ENCODE assay signal across 17 cellular contexts in the genomic region with DNA sequence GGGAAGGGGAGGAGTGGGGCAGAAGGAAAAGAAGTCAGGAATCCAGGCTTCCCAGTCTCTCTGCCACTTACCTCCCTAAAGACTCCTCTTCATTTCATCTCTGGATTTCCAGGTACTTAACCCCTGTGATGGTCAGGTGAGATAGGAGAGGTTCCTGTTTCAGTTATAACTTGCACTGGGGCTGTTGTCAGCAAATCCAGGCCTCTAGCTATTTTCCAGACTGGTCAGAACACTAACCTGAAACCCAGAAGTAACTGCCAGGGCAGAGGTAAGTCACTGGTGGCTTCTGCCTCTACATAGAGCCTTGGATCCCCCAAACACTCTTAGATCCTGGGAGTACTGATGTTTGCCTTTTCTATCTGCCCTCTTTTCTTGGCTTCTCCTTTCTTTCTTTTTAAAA.
A peak's percentile ranks its signal among the peaks of the same experiment; 100 is the strongest.
DNase-seq lines count a peak whose midpoint lies in the region; ATAC-seq and TF ChIP-seq lines count a peak whose summit lies in the region.
"Had no signal": no experiment of that assay in that cellular context is flagged by ENCODE, and none has a peak within 500 bp of the region (broad histone marks: within the 10 kb centered on the region; RNA-seq: fewer than 3 reads in every experiment).

No MANE protein-coding gene starts in this region.

- H3K27ac Mint-ChIP-seq in activated naive CD8-positive, alpha-beta T cell: peak overlapping the region; percentile 46
- H3K27ac Mint-ChIP-seq in activated naive CD8-positive, alpha-beta T cell treated with anti-CD3 and anti-CD28 coated beads, Interleukin-2, amount 50 U/mL, for 24 hours: no peak overlapping the region
- H3K27ac Mint-ChIP-seq in activated CD4-positive, alpha-beta memory T cell treated with anti-CD3 and anti-CD28 coated beads for 36 hours: peak overlapping the region; percentile 93

- no peak for ATAC-seq in activated naive CD8-positive, alpha-beta T cell treated with anti-CD3 and anti-CD28 coated beads, Interleukin-2, amount 50 U/mL, for 24 hours
- no peak for ATAC-seq in GM21423 (IDR thresholded peaks at IDR 0.05; ENCODE audit: unreplicated experiment)
- ATAC-seq: HCT116, Panc1 had no signal

- H3K4me1 ChIP-seq in OCI-LY3 (ENCODE audit: low read length): peaks cover 52% of the 10 kb centered on the region
- H3K4me1 ChIP-seq in mesenchymal stem cell (ENCODE audit: control insufficient read depth, insufficient read depth, low read depth, low read length): peaks cover 11% of the 10 kb centered on the region

- peak overlapping the region; percentile 27 for H2AK5ac ChIP-seq in mesenchymal stem cell (ENCODE audit: low read length, severe bottlenecking)

- no peak overlapping the region for H3K23ac ChIP-seq in mesenchymal stem cell (ENCODE audit: low read length in 2 of 2)

- no peak for TF ChIP-seq CTCF in OCI-LY3 (IDR thresholded peaks at IDR 0.05; ENCODE audit: low read depth, low read length)

- no peak for DNase-seq in activated naive CD8-positive, alpha-beta T cell treated with anti-CD3 and anti-CD28 coated beads, Interleukin-2, amount 50 U/mL, for 24 hours
- DNase-seq in activated CD4-positive, alpha-beta memory T cell treated with anti-CD3 and anti-CD28 coated beads for 36 hours: no peak
- no peak for DNase-seq in mesenchymal stem cell
- no peak for DNase-seq in CD1c-positive myeloid dendritic cell (ENCODE audit: extremely low spot score)
- no peak for DNase-seq in NAMALWA (ENCODE audit: low spot score)
- DNase-seq: BE2C, GM23248, Karpas-422, NCI-H187 treated with DMSO at 0.1 percent for 48 hours, NCI-H446 treated with DMSO at 0.1 percent for 48 hours, NCI-H82, SHP77 treated with DMSO at 0.1 percent for 48 hours had no signal

- H3K9me3 ChIP-seq in OCI-LY3 (ENCODE audit: insufficient read depth, low read length) (no peaks in the 10 kb centered on the region), mesenchymal stem cell (ENCODE audit: control insufficient read depth, low read length) (no peaks in the 10 kb centered on the region)
- H3K9me3 ChIP-seq: BE2C had no signal

- H3K27ac ChIP-seq in OCI-LY3 (ENCODE audit: low read length): no peak overlapping the region
- no peak overlapping the region for H3K27ac ChIP-seq in mesenchymal stem cell (ENCODE audit: low read length, poor library complexity, severe bottlenecking)
- H3K27ac ChIP-seq: GM23248 had no signal

- H3K79me2 ChIP-seq in OCI-LY3 (ENCODE audit: low read length): no peaks in the 10 kb centered on the region

- intact Hi-C loops in activated CD4-positive, alpha-beta memory T cell treated with anti-CD3 and anti-CD28 coated beads for 36 hours (cut with micrococcal nuclease): loop anchor here (1.0 to 5.0 kb wide), 2 partner anchors 150 to 253 kb away; no protein-coding TSS in a partner anchor

- no peak overlapping the region for H2BK120ac ChIP-seq in mesenchymal stem cell (ENCODE audit: low read depth, low read length)

- H3K9me3 Mint-ChIP-seq in activated naive CD8-positive, alpha-beta T cell (ENCODE audit: low read depth): no peaks in the 10 kb centered on the region
- no peaks in the 10 kb centered on the region for H3K9me3 Mint-ChIP-seq in activated naive CD8-positive, alpha-beta T cell treated with anti-CD3 and anti-CD28 coated beads, Interleukin-2, amount 50 U/mL, for 24 hours
- no peaks in the 10 kb centered on the region for H3K9me3 Mint-ChIP-seq in activated CD4-positive, alpha-beta memory T cell treated with anti-CD3 and anti-CD28 coated beads for 36 hours

- no peak overlapping the region for H4K8ac ChIP-seq in mesenchymal stem cell (ENCODE audit: low read length)

- no peak overlapping the region for H2BK5ac ChIP-seq in mesenchymal stem cell (ENCODE audit: low read depth, low read length, poor library complexity, severe bottlenecking)

- peak overlapping the region in 1 of 2 experiments; percentile 44 for H3K4ac ChIP-seq in mesenchymal stem cell (ENCODE audit: low read depth in 1 of 2, low read length in 2 of 2)

- no peaks in the 10 kb centered on the region for H3K79me1 ChIP-seq in mesenchymal stem cell (replicated peaks; ENCODE audit: low read length, poor library complexity, severe bottlenecking)

- CTCF ChIA-PET in activated CD4-positive, alpha-beta memory T cell treated with anti-CD3 and anti-CD28 coated beads for 36 hours (lab: Charles Lee): interaction anchor here (0.6 to 4.5 kb wide), 11 partner anchors 8 to 433 kb away, joined by 3 to 68 read pairs (median 7); no protein-coding TSS in a partner anchor

- no peak overlapping the region for H3K4me2 ChIP-seq in OCI-LY3 (ENCODE audit: low read length)
- no peak overlapping the region for H3K4me2 ChIP-seq in mesenchymal stem cell (ENCODE audit: low read length, poor library complexity, severe bottlenecking)

- H3K4me1 Mint-ChIP-seq in activated naive CD8-positive, alpha-beta T cell (ENCODE audit: low read depth): peaks cover 43% of the 10 kb centered on the region
- peaks cover 44% of the 10 kb centered on the region for H3K4me1 Mint-ChIP-seq in activated naive CD8-positive, alpha-beta T cell treated with anti-CD3 and anti-CD28 coated beads, Interleukin-2, amount 50 U/mL, for 24 hours
- H3K4me1 Mint-ChIP-seq in activated CD4-positive, alpha-beta memory T cell treated with anti-CD3 and anti-CD28 coated beads for 36 hours (ENCODE audit: low read depth): peaks cover 68% of the 10 kb centered on the region

- no peaks in the 10 kb centered on the region for H3K27me3 ChIP-seq in OCI-LY3 (ENCODE audit: low read depth, low read length)
- H3K27me3 ChIP-seq in mesenchymal stem cell (ENCODE audit: control insufficient read depth in 1 of 2, insufficient read depth in 1 of 2, low read length in 2 of 2): no peaks in the 10 kb centered on the region
- H3K27me3 ChIP-seq: BE2C had no signal

- no peak overlapping the region for H3K14ac ChIP-seq in mesenchymal stem cell (ENCODE audit: low read length in 2 of 2)

- POLR2A ChIA-PET in activated CD4-positive, alpha-beta memory T cell treated with anti-CD3 and anti-CD28 coated beads for 36 hours (lab: Charles Lee): interaction anchor here (1.1 to 3.2 kb wide), 14 partner anchors 8 to 252 kb away, joined by 3 to 42 read pairs (median 8); partner anchors contain the start of gene TAB2

- no peaks in the 10 kb centered on the region for H4K20me1 ChIP-seq in OCI-LY3 (ENCODE audit: insufficient read depth, low read length)

- peaks cover 6% of the 10 kb centered on the region for H3K36me3 Mint-ChIP-seq in activated naive CD8-positive, alpha-beta T cell
- no peaks in the 10 kb centered on the region for H3K36me3 Mint-ChIP-seq in activated naive CD8-positive, alpha-beta T cell treated with anti-CD3 and anti-CD28 coated beads, Interleukin-2, amount 50 U/mL, for 24 hours (ENCODE audit: low read depth)
- no peaks in the 10 kb centered on the region for H3K36me3 Mint-ChIP-seq in activated CD4-positive, alpha-beta memory T cell treated with anti-CD3 and anti-CD28 coated beads for 36 hours

- H3K4me3 ChIP-seq in OCI-LY3 (ENCODE audit: low read length): no peak overlapping the region
- no peak overlapping the region for H3K4me3 ChIP-seq in mesenchymal stem cell (ENCODE audit: insufficient read depth in 1 of 2, low read depth in 1 of 2, low read length in 2 of 2)
- H3K4me3 ChIP-seq: GM23248 had no signal

- H3K9ac ChIP-seq in OCI-LY3 (ENCODE audit: low read length) (peak overlapping the region; percentile 10; the same call in 1 of the 2 replicates), mesenchymal stem cell (ENCODE audit: low read length) (no peak overlapping the region)
- H3K9ac ChIP-seq: GM23248 had no signal

- H2BK12ac ChIP-seq in mesenchymal stem cell (ENCODE audit: low read length in 2 of 2): no peak overlapping the region

- H2AFZ ChIP-seq in OCI-LY3 (ENCODE audit: low read depth, low read length) (no peak overlapping the region), mesenchymal stem cell (ENCODE audit: low read depth, low read length) (no peak overlapping the region)
- H2AFZ ChIP-seq: GM23248 had no signal

- no peaks in the 10 kb centered on the region for H3K27me3 Mint-ChIP-seq in activated naive CD8-positive, alpha-beta T cell
- no peaks in the 10 kb centered on the region for H3K27me3 Mint-ChIP-seq in activated naive CD8-positive, alpha-beta T cell treated with anti-CD3 and anti-CD28 coated beads, Interleukin-2, amount 50 U/mL, for 24 hours
- H3K27me3 Mint-ChIP-seq in activated CD4-positive, alpha-beta memory T cell treated with anti-CD3 and anti-CD28 coated beads for 36 hours: no peaks in the 10 kb centered on the region

- H3K4me3 Mint-ChIP-seq in activated naive CD8-positive, alpha-beta T cell: peak overlapping the region; percentile 13
- H3K4me3 Mint-ChIP-seq in activated naive CD8-positive, alpha-beta T cell treated with anti-CD3 and anti-CD28 coated beads, Interleukin-2, amount 50 U/mL, for 24 hours: no peak overlapping the region
- peak overlapping the region; percentile 29 for H3K4me3 Mint-ChIP-seq in activated CD4-positive, alpha-beta memory T cell treated with anti-CD3 and anti-CD28 coated beads for 36 hours

- no peak overlapping the region for H2BK15ac ChIP-seq in mesenchymal stem cell (ENCODE audit: low read depth, poor library complexity, severe bottlenecking)

- no peak overlapping the region for H4K91ac ChIP-seq in mesenchymal stem cell (ENCODE audit: low read length)

- H3K18ac ChIP-seq in mesenchymal stem cell (ENCODE audit: low read depth in 1 of 2, low read length in 2 of 2): no peak overlapping the region

- H3K36me3 ChIP-seq in OCI-LY3 (replicated peaks; ENCODE audit: low read depth, low read length) (no peaks in the 10 kb centered on the region), mesenchymal stem cell (ENCODE audit: control insufficient read depth in 1 of 2, insufficient read depth in 2 of 2, low read depth in 1 of 2, low read length in 2 of 2) (no peaks in the 10 kb centered on the region)
- H3K36me3 ChIP-seq: BE2C had no signal
